ENCODE assay signal across 8 cellular contexts in the genomic region with DNA sequence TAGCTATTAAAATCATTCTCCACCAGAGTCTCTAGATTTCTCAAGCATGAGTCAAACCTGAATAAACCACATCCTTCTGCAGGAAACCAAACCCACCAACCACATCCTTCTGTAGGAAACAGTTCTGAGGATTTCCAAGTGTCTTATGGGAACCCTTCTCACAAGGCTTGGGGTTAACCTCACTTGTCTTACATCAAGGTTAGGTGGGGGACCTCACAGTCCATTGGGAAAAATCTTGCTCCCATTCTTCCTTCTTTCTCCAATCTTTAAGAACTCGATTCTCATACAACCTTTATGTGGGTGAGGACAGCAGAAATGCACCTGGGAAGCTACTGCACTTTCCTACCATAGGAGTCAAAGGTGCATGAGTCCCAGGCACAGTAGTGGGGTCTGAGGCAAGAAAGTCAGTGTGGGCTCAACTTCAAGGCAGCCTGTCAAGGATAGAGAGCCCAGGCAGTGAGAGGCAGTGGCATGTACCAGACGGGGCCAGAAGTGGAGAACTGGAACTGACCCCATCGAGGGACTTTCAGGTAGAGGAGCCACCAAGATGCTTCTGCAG.
DNase-seq lines count a peak whose midpoint lies in the region; ATAC-seq, FAIRE-seq and TF ChIP-seq lines count a peak whose summit lies in the region.

No MANE protein-coding gene starts in this region.

- H3K4me3 ChIP-seq in right lobe of liver = no peak overlapping the region
- no peak overlapping the region for H3K4me3 ChIP-seq in HepG2 (replicated peaks in 1 of 3; ENCODE audit: insufficient read depth in 1 of 3, low read depth in 2 of 3, low read length in 3 of 3)
- no peak overlapping the region for H3K4me3 ChIP-seq in cardiac fibroblast (replicated peaks in 1 of 2; ENCODE audit: low read depth in 2 of 2, low read length in 2 of 2)

- peaks cover 0 to 4% (median 0%) of the 10 kb centered on the region in 4 donors for H3K36me3 ChIP-seq in right lobe of liver
- H3K36me3 ChIP-seq in HepG2 (replicated peaks in 1 of 2; ENCODE audit: control insufficient read depth in 1 of 2, insufficient read depth in 2 of 2, low read length in 2 of 2) = no peaks in the 10 kb centered on the region

- no peaks in the 10 kb centered on the region for H3K4me1 ChIP-seq in right lobe of liver
- no peaks in the 10 kb centered on the region for H3K4me1 ChIP-seq in HepG2 (ENCODE audit: insufficient read depth, low read length)

- TF ChIP-seq POLR2A in right lobe of liver (IDR thresholded peaks at IDR 0.05) = no peak
- no peak for TF ChIP-seq POLR2A in HepG2 (IDR thresholded peaks at IDR 0.05; ENCODE audit: insufficient read depth in 1 of 2, low read depth in 2 of 2, low read length in 2 of 2)
- TF ChIP-seq POLR2A in erythroblast (IDR thresholded peaks at IDR 0.05; ENCODE audit: low read length) = no peak

- no peaks in the 10 kb centered on the region for H4K20me1 ChIP-seq in HepG2 (ENCODE audit: insufficient read depth, low read length)

- no peak for FAIRE-seq in HepG2 (lab: Jason Lieb, UNC)

- no peak for TF ChIP-seq RAD21 in HepG2 (CRISPR knock-in tag; IDR thresholded peaks at IDR 0.05)

- H3K27me3 ChIP-seq in right lobe of liver (no peaks in the 10 kb centered on the region), HepG2 (ENCODE audit: control insufficient read depth in 1 of 2, insufficient read depth in 2 of 2, low read length in 2 of 2) (no peaks in the 10 kb centered on the region)

- no peak for TF ChIP-seq EP300 in HepG2 (IDR thresholded peaks at IDR 0.05; ENCODE audit: low read depth in 2 of 2, low read length in 2 of 2)
- no peak for TF ChIP-seq EP300 in HepG2 (CRISPR knock-in tag; IDR thresholded peaks at IDR 0.05; ENCODE audit: borderline replicate concordance)

- WGBS in right lobe of liver (ENCODE audit: insufficient coverage, low coverage, low lambda C conversion rate, missing lambda C conversion rate) = 45% methylated on average over 1 of the region's 3 CpGs
- WGBS in HepG2 (ENCODE audit: low lambda C conversion rate) = 31% methylated on average over 3 of the region's 3 CpGs

- H3K79me2 ChIP-seq in HepG2 (ENCODE audit: insufficient read depth, low read length) = no peaks in the 10 kb centered on the region

- H3K9me3 ChIP-seq in right lobe of liver (no peaks in the 10 kb centered on the region), HepG2 (ENCODE audit: low read length) (no peaks in the 10 kb centered on the region)

- BruUV-seq in HepG2 (replicated peaks; lab: Mats Ljungman, UMichigan) = no TSS peak

- in situ Hi-C loops in HepG2 (cut with HindIII; ENCODE audit: extremely low pct_ligation_motif_present, low pct_unique_long_range_greater_than_20kb) (no loop called here), G401 (cut with HindIII; ENCODE audit: low sequenced_read_pairs) (no loop called here)

- TF ChIP-seq CTCF in right lobe of liver (IDR thresholded peaks at IDR 0.05) = no peak
- TF ChIP-seq CTCF in HepG2 (CRISPR knock-in tag; IDR thresholded peaks at IDR 0.05) = no peak
- TF ChIP-seq CTCF in cardiac fibroblast (IDR thresholded peaks at IDR 0.05; ENCODE audit: low read depth, low read length) = no peak

- CTCF ChIA-PET in HepG2 (lab: Yijun Ruan, JAX; ENCODE audit: low intra/inter-chr PET ratio, low total read pairs) = no interaction called here

- H3K9ac ChIP-seq in HepG2 (ENCODE audit: insufficient read depth, low read depth, low read length) = no peak overlapping the region

- POLR2A ChIA-PET in HepG2 (lab: Yijun Ruan, JAX) = no interaction called here

- no peak overlapping the region for H3K4me2 ChIP-seq in HepG2 (ENCODE audit: low read depth, low read length)

- no peak overlapping the region for H2AFZ ChIP-seq in HepG2 (ENCODE audit: low read length)

- ATAC-seq in right lobe of liver = peak in 3 of 4 donors; percentile 21 to 24 (median 24)
- no peak for ATAC-seq in HepG2
- peak; percentile 95 for ATAC-seq in HG03095 (IDR thresholded peaks at IDR 0.05; ENCODE audit: unreplicated experiment)

- no peak overlapping the region for H3K27ac ChIP-seq in right lobe of liver
- H3K27ac ChIP-seq in HepG2 (ENCODE audit: extremely low read length, insufficient read depth, low read length) = no peak overlapping the region

- intact Hi-C loops in right lobe of liver (cut with DNase I) (no loop called here), HepG2 (cut with micrococcal nuclease; ENCODE audit: unreplicated experiment) (no loop called here)

- DNase-seq in right lobe of liver = no peak
- DNase-seq in HepG2 (ENCODE audit: low spot score) = no peak
- peak; percentile 72 for DNase-seq in SW480 (ENCODE audit: low spot score)
- DNase-seq in cardiac fibroblast (ENCODE audit: low read depth in 2 of 2) = peak; percentile 82 to 93
- DNase-seq in stimulated activated CD4-positive, alpha-beta T cell treated with anti-CD3 and anti-CD28 coated beads, TNF-alpha, amount 100 ng/mL, for 4 hours (ENCODE audit: low read depth in 3 of 3) = peak in 2 of 3 experiments; percentile 16 to 31
- no peak for DNase-seq in G401 (ENCODE audit: low spot score)
- no peak for DNase-seq in erythroblast (lab: John Stamatoyannopoulos, UW)

TF ChIP-seq in HepG2, 621 proteins besides CTCF, POLR2A, EP300 and RAD21:
- TF ChIP-seq, protein P1, sequence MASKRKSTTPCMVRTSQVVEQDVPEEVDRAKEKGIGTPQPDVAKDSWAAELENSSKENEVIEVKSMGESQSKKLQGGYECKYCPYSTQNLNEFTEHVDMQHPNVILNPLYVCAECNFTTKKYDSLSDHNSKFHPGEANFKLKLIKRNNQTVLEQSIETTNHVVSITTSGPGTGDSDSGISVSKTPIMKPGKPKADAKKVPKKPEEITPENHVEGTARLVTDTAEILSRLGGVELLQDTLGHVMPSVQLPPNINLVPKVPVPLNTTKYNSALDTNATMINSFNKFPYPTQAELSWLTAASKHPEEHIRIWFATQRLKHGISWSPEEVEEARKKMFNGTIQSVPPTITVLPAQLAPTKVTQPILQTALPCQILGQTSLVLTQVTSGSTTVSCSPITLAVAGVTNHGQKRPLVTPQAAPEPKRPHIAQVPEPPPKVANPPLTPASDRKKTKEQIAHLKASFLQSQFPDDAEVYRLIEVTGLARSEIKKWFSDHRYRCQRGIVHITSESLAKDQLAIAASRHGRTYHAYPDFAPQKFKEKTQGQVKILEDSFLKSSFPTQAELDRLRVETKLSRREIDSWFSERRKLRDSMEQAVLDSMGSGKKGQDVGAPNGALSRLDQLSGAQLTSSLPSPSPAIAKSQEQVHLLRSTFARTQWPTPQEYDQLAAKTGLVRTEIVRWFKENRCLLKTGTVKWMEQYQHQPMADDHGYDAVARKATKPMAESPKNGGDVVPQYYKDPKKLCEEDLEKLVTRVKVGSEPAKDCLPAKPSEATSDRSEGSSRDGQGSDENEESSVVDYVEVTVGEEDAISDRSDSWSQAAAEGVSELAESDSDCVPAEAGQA (IDR thresholded peaks at IDR 0.05; ENCODE audit: low read depth) = no peak
- TF ChIP-seq, protein P1 (CRISPR knock-in tag; IDR thresholded peaks at IDR 0.05; ENCODE audit: borderline replicate concordance) = no peak
- TF ChIP-seq CBX5 (CRISPR knock-in tag; IDR thresholded peaks at IDR 0.05; ENCODE audit: borderline replicate concordance) (no peak), KLF12 (CRISPR knock-in tag; IDR thresholded peaks at IDR 0.05; ENCODE audit: borderline replicate concordance) (no peak), RFX1 (IDR thresholded peaks at IDR 0.05) (no peak), ATF7 (IDR thresholded peaks at IDR 0.05) (no peak), ATF7 (CRISPR knock-in tag; IDR thresholded peaks at IDR 0.05) (no peak), ZNF713 (CRISPR knock-in tag; IDR thresholded peaks at IDR 0.05) (no peak), ZNF3 (CRISPR knock-in tag; IDR thresholded peaks at IDR 0.05) (no peak)

Comparison
In these comparisons a context has a peak if more than half of its experiments do, and no peak if none do; other contexts are left out.
1. DNase-seq: peak in SW480 (single experiment), cardiac fibroblast (2 of 2) and stimulated activated CD4-positive, alpha-beta T cell treated with anti-CD3 and anti-CD28 coated beads, TNF-alpha, amount 100 ng/mL, for 4 hours (2 of 3); none in right lobe of liver (0 of 3), HepG2 (single experiment), G401 (single experiment) and erythroblast (0 of 2).